ENCODE assay signal across 28 cellular contexts in genomic region chr16:86620184-86620583, GRCh38. TPM values are rescaled to one million over a fixed set of nuclear protein-coding genes. Genes with fewer than 3 reads are reported as not detected.
"Had no signal": no experiment of that assay in that cellular context is flagged by ENCODE, and none has a peak within 500 bp of the region (broad histone marks: within the 10 kb centered on the region; RNA-seq: fewer than 3 reads in every experiment).

No MANE protein-coding gene starts in this region.

- H3K4me3 ChIP-seq: stomach, thyroid gland, transverse colon, upper lobe of left lung, upper lobe of right lung, uterus, vagina had no signal

- H3K9me3 ChIP-seq: stomach, suprapubic skin, testis, thoracic aorta, thyroid gland, tibial artery, tibial nerve, transverse colon, upper lobe of left lung, upper lobe of right lung, uterus, vagina had no signal

- H3K27ac ChIP-seq: stomach, suprapubic skin, testis, thyroid gland, tibial nerve, transverse colon, upper lobe of left lung, upper lobe of right lung, uterus, vagina had no signal

- H3K36me3 ChIP-seq: stomach, suprapubic skin, thoracic aorta, thyroid gland, tibial artery, tibial nerve, transverse colon, upper lobe of left lung, upper lobe of right lung, uterus, vagina had no signal

- H3K4me1 ChIP-seq: stomach, testis, thyroid gland, tibial nerve, transverse colon, upper lobe of left lung, upper lobe of right lung, uterus, vagina had no signal

- FAIRE-seq: urothelium cell line had no signal

- DNase-seq: stimulated activated CD4-positive, alpha-beta T cell treated with anti-CD3 and anti-CD28 coated beads, Interleukin-2, amount 100 ng/mL, for 48 hours; stimulated activated CD4-positive, alpha-beta T cell treated with anti-CD3 and anti-CD28 coated beads, Interleukin-4, amount 100 ng/mL, for 1 hour; stimulated activated CD4-positive, alpha-beta T cell treated with anti-CD3 and anti-CD28 coated beads, Interleukin-4, amount 100 ng/mL, for 24 hours; stimulated activated CD4-positive, alpha-beta T cell treated with anti-CD3 and anti-CD28 coated beads, Interleukin-4, amount 100 ng/mL, for 4 hours; stimulated activated CD8-positive, alpha-beta memory T cell treated with anti-CD3 and anti-CD28 coated beads, Interleukin-4, amount 100 ng/mL, for 48 hours; stimulated activated naive B cell treated with anti-CD40 and anti-IgM and Interleukin-4, amounts not matched to agents 10 μg/mL and 1 μg/mL and 100 μg/mL, for 72 hours; stimulated activated naive CD4-positive, alpha-beta T cell; stimulated activated naive CD4-positive, alpha-beta T cell treated with Interleukin-2 at 50 U/mL for 16 hours; stimulated activated naive CD8-positive, alpha-beta T cell treated with anti-CD3 and anti-CD28 coated beads, Interleukin-15, amount 100 ng/mL, for 72 hours; stimulated activated naive CD8-positive, alpha-beta T cell treated with anti-CD3 and anti-CD28 coated beads, Interleukin-15, Interleukin-2, amounts not matched to agents 100 U/mL and 50 U/mL, for 24 hours; stomach; substantia nigra; testis; thyroid gland; tibial artery; transverse colon; trophoblast cell; upper lobe of left lung; upper lobe of right lung; uterus had no signal

- H3K27me3 ChIP-seq: testis, thyroid gland, tibial artery, tibial nerve, transverse colon, upper lobe of left lung, uterus, vagina had no signal

- ATAC-seq: stimulated activated effector memory CD8-positive, alpha-beta T cell treated with anti-CD3 and anti-CD28 coated beads, Interleukin-12 subunit alpha, Interleukin-12 subunit beta, amount 100 ng/mL, for 72 hours; stimulated activated memory B cell treated with anti-CD40 and anti-IgM and Interleukin-4, amounts not matched to agents 10 μg/mL and 1 μg/mL and 100 μg/mL, for 72 hours; stimulated activated naive B cell treated with anti-CD40 and anti-IgM and Interleukin-4, amounts not matched to agents 10 μg/mL and 1 μg/mL and 100 μg/mL, for 72 hours; stimulated activated naive CD8-positive, alpha-beta T cell treated with anti-CD3 and anti-CD28 coated beads, Interleukin-15, amount 100 ng/mL, for 72 hours; stimulated activated naive CD8-positive, alpha-beta T cell treated with anti-CD3 and anti-CD28 coated beads, Interleukin-15, Interleukin-2, amounts not matched to agents 100 U/mL and 50 U/mL, for 24 hours; upper lobe of right lung had no signal

RNA-seq across cellular contexts. Expression of gene FOXL1, which starts 41.8 kb away (rescaled TPM):
- total RNA-seq: subcutaneous adipose tissue had no signal
